25 cellular contexts compared by ENCODE assay signal in the genomic region with DNA sequence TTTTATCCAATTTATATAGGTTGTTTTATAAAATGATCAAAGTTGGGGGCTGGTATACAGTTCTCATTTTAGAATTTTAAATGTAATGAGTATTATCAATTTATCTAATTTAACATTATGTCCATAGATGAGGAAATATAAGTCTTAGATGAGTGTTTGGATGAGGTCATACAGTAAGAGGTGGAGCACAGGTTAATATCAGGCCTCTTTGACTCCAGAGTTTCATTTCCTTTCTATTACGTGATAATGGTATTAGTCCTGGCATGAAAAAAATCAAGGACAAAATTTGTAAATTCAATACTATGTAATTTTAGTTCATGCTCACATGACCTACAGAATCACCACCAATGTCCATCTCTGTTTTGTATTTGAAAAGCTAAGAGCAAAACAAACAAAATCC.
A peak's percentile ranks its signal among the peaks of the same experiment; 100 is the strongest.
DNase-seq lines count a peak whose midpoint lies in the region; ATAC-seq, FAIRE-seq and TF ChIP-seq lines count a peak whose summit lies in the region.
"Had no signal": no experiment of that assay in that cellular context is flagged by ENCODE, and none has a peak within 500 bp of the region (broad histone marks: within the 10 kb centered on the region; RNA-seq: fewer than 3 reads in every experiment).

No MANE protein-coding gene starts in this region.

- TF ChIP-seq EP300 in GM12878 (IDR thresholded peaks at IDR 0.05; ENCODE audit: borderline replicate concordance in 1 of 2, control insufficient read depth in 1 of 2, low read depth in 2 of 2, low read length in 2 of 2), result no peak

- SMC1A ChIA-PET in GM12878 (lab: Charles Lee; ENCODE audit: uncharacterized antibody, unreplicated experiment), result interaction anchor here (1.0 to 1.5 kb wide), 2 partner anchors 9 to 16 kb away, joined by 3 read pairs; no protein-coding TSS in a partner anchor

- FAIRE-seq in GM12878 (lab: Jason Lieb, UNC), result no peak
- FAIRE-seq: A204.1, GM12892, GM18507, H54, HTR-8/SVneo had no signal

- H3K4me3 ChIP-seq in GM12878, result no peak overlapping the region
- H3K4me3 ChIP-seq: GM23338 had no signal

- in situ Hi-C loops in GM12878 (cut with MboI), result no loop called here

- no peak for TF ChIP-seq POLR2A in GM12878 (IDR thresholded peaks at IDR 0.05; ENCODE audit: low read depth, low read length)

- no peak overlapping the region for H3K9ac ChIP-seq in GM12878 (ENCODE audit: control insufficient read depth, insufficient read depth, low read length)

- no peaks in the 10 kb centered on the region for H3K36me3 ChIP-seq in GM12878 (ENCODE audit: control insufficient read depth in 2 of 2, insufficient read depth in 2 of 2, low read length in 1 of 2)
- H3K36me3 ChIP-seq: BE2C had no signal

- POLR2A ChIA-PET in GM12878 (lab: Charles Lee), result no interaction called here

- no peak for TF ChIP-seq RAD21 in GM12878 (IDR thresholded peaks at IDR 0.05; ENCODE audit: insufficient read depth, low read depth, low read length)

- CTCF ChIA-PET in GM12878 (lab: Yijun Ruan, JAX), result interaction anchor here (0.6 kb wide), 1 partner anchor 520 kb away, joined by 3 read pairs; no protein-coding TSS in a partner anchor

- peak; percentile 53 for DNase-seq in DMS53 (lab: John Stamatoyannopoulos, UW)
- DNase-seq in DMS53 treated with DMSO at 0.1 percent for 48 hours (lab: John Stamatoyannopoulos, UW; ENCODE audit: unreplicated experiment), result peak; percentile 35
- DNase-seq in GM12878 (ENCODE audit: low read depth, low spot score), result no peak
- no peak for DNase-seq in epithelial cell of prostate (ENCODE audit: low read depth, low spot score)
- DNase-seq in NCI-H146 (lab: John Stamatoyannopoulos, UW), result no peak
- DNase-seq: ACHN; BE2C; C1 segment of cervical spinal cord; CD4-positive, CD25-positive, alpha-beta regulatory T cell; CD8-positive, alpha-beta memory T cell; COR-L47; DMS 273 treated with DMSO at 0.1 percent for 48 hours; DND-41; EL; Kasumi-1; KG1 had no signal

- RAD21 ChIA-PET in GM12878 (lab: Charles Lee; ENCODE audit: unreplicated experiment), result no interaction called here

- H2AFZ ChIP-seq in GM12878 (ENCODE audit: control insufficient read depth, low read depth, low read length), result no peak overlapping the region
- H2AFZ ChIP-seq: GM23338 had no signal

- WGBS in GM12878 (ENCODE audit: insufficient coverage, insufficient replicate concordance, low lambda C conversion rate, missing lambda C conversion rate), result 0% methylated on average over 1 of the region's 1 CpG

- no TSS peak for BruUV-seq in GM12878 (replicated peaks; lab: Mats Ljungman, UMichigan)

- H3K9me3 ChIP-seq in GM12878 (replicated peaks; ENCODE audit: control insufficient read depth, insufficient read depth, low read length), result no peaks in the 10 kb centered on the region
- H3K9me3 ChIP-seq: BE2C had no signal

- ATAC-seq in GM12878 (peak; percentile 27; the same call in 1 of the 3 replicates), GM19452 (IDR thresholded peaks at IDR 0.05; ENCODE audit: unreplicated experiment) (no peak), HG02763 (IDR thresholded peaks at IDR 0.05; ENCODE audit: unreplicated experiment) (no peak)
- ATAC-seq: GM23338 had no signal

- TF ChIP-seq CTCF in GM12878 (IDR thresholded peaks at IDR 0.05 in 2 of 3, conservative IDR thresholded peaks at IDR 0.05 in 1 of 3; ENCODE audit: control insufficient read depth in 2 of 3, extremely low read depth in 1 of 3, insufficient read depth in 1 of 3, low read depth in 3 of 3, low read length in 3 of 3), result no peak

- no peak overlapping the region for H3K4me2 ChIP-seq in GM12878 (ENCODE audit: control insufficient read depth, insufficient read depth)
- H3K4me2 ChIP-seq: GM23338 had no signal

- intact Hi-C loops in GM12878 (cut with micrococcal nuclease; ENCODE audit: unreplicated experiment), result no loop called here

- no peaks in the 10 kb centered on the region for H3K27me3 ChIP-seq in GM12878 (replicated peaks in 1 of 2; ENCODE audit: control insufficient read depth in 2 of 2, insufficient read depth in 2 of 2, low read length in 1 of 2)
- H3K27me3 ChIP-seq: BE2C had no signal

- H3K27ac ChIP-seq in GM12878 (ENCODE audit: control insufficient read depth, insufficient read depth) (no peak overlapping the region), epithelial cell of prostate (peak overlapping the region; percentile 62)
- H3K27ac ChIP-seq: HL-60 had no signal

- no peaks in the 10 kb centered on the region for H3K79me2 ChIP-seq in GM12878 (ENCODE audit: control insufficient read depth, insufficient read depth, low read length)

- H4K20me1 ChIP-seq in GM12878 (ENCODE audit: control insufficient read depth, insufficient read depth), result no peaks in the 10 kb centered on the region

- H3K4me1 ChIP-seq in GM12878 (ENCODE audit: control insufficient read depth, insufficient read depth, low read length), result no peaks in the 10 kb centered on the region
- H3K4me1 ChIP-seq: BE2C had no signal

TF ChIP-seq in GM12878, 131 proteins besides CTCF, POLR2A, EP300 and RAD21 (continues in another document):
- TF ChIP-seq PML (IDR thresholded peaks at IDR 0.05; ENCODE audit: low read length), result no peak
- TF ChIP-seq ZNF24 (IDR thresholded peaks at IDR 0.05), result no peak
- TF ChIP-seq, protein P1, sequence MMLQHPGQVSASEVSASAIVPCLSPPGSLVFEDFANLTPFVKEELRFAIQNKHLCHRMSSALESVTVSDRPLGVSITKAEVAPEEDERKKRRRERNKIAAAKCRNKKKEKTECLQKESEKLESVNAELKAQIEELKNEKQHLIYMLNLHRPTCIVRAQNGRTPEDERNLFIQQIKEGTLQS (IDR thresholded peaks at IDR 0.05; ENCODE audit: borderline replicate concordance, extremely low read depth, low read depth, low read length), result no peak
- TF ChIP-seq PAX8 (IDR thresholded peaks at IDR 0.05), result no peak
- no peak for TF ChIP-seq DPF2 (IDR thresholded peaks at IDR 0.05)
- no peak for TF ChIP-seq GABPA (IDR thresholded peaks at IDR 0.05; ENCODE audit: low read depth)
- TF ChIP-seq MEF2A (IDR thresholded peaks at IDR 0.05; ENCODE audit: insufficient read depth, low read depth, low read length), result no peak
- no peak for TF ChIP-seq KLF5 (IDR thresholded peaks at IDR 0.05; ENCODE audit: partially characterized antibody)
- TF ChIP-seq RELA (IDR thresholded peaks at IDR 0.05; ENCODE audit: borderline replicate concordance, partially characterized antibody), result no peak
- TF ChIP-seq, protein P2, sequence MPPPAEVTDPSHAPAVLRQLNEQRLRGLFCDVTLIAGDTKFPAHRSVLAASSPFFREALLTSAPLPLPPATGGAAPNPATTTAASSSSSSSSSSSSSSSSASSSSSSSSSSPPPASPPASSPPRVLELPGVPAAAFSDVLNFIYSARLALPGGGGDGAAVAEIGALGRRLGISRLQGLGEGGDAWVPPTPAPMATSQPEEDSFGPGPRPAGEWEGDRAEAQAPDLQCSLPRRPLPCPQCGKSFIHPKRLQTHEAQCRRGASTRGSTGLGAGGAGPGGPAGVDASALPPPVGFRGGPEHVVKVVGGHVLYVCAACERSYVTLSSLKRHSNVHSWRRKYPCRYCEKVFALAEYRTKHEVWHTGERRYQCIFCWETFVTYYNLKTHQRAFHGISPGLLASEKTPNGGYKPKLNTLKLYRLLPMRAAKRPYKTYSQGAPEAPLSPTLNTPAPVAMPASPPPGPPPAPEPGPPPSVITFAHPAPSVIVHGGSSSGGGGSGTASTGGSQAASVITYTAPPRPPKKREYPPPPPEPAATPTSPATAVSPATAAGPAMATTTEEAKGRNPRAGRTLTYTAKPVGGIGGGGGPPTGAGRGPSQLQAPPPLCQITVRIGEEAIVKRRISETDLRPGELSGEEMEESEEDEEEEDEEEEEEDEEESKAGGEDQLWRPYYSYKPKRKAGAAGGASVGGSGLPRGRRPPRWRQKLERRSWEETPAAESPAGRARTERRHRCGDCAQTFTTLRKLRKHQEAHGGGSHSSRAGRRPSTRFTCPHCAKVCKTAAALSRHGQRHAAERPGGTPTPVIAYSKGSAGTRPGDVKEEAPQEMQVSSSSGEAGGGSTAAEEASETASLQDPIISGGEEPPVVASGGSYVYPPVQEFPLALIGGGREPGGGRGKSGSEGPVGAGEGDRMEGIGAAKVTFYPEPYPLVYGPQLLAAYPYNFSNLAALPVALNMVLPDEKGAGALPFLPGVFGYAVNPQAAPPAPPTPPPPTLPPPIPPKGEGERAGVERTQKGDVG (CRISPR knock-in tag; IDR thresholded peaks at IDR 0.05), result no peak
- TF ChIP-seq, protein P3, sequence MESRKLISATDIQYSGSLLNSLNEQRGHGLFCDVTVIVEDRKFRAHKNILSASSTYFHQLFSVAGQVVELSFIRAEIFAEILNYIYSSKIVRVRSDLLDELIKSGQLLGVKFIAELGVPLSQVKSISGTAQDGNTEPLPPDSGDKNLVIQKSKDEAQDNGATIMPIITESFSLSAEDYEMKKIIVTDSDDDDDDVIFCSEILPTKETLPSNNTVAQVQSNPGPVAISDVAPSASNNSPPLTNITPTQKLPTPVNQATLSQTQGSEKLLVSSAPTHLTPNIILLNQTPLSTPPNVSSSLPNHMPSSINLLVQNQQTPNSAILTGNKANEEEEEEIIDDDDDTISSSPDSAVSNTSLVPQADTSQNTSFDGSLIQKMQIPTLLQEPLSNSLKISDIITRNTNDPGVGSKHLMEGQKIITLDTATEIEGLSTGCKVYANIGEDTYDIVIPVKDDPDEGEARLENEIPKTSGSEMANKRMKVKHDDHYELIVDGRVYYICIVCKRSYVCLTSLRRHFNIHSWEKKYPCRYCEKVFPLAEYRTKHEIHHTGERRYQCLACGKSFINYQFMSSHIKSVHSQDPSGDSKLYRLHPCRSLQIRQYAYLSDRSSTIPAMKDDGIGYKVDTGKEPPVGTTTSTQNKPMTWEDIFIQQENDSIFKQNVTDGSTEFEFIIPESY (IDR thresholded peaks at IDR 0.05), result no peak
- TF ChIP-seq, protein P4, sequence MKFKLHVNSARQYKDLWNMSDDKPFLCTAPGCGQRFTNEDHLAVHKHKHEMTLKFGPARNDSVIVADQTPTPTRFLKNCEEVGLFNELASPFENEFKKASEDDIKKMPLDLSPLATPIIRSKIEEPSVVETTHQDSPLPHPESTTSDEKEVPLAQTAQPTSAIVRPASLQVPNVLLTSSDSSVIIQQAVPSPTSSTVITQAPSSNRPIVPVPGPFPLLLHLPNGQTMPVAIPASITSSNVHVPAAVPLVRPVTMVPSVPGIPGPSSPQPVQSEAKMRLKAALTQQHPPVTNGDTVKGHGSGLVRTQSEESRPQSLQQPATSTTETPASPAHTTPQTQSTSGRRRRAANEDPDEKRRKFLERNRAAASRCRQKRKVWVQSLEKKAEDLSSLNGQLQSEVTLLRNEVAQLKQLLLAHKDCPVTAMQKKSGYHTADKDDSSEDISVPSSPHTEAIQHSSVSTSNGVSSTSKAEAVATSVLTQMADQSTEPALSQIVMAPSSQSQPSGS (IDR thresholded peaks at IDR 0.05; ENCODE audit: low read length), result no peak

Comparison
In these comparisons a context has a peak if more than half of its experiments do, and no peak if none do; other contexts are left out.
1. DNase-seq: peak in DMS53 (single experiment) and DMS53 treated with DMSO at 0.1 percent for 48 hours (single experiment); none in GM12878 (single experiment), epithelial cell of prostate (single experiment) and NCI-H146 (single experiment).